In genomic region chr1:222465211-222466041, GRCh38 we compare ENCODE assay signal across 1 cellular context.
A peak's percentile ranks its signal among the peaks of the same experiment; 100 is the strongest.
TF ChIP-seq lines count a peak whose summit lies in the region.

No MANE protein-coding gene starts in this region.

TF ChIP-seq in HepG2, 621 proteins besides CTCF, POLR2A, EP300 and RAD21 (continued from another document and continues in another):
- TF ChIP-seq MIER3 (CRISPR knock-in tag; IDR thresholded peaks at IDR 0.05; ENCODE audit: borderline replicate concordance), result peak; percentile 75; the same call in 1 of the 2 replicates
- peak; percentile 86; the same call in 1 of the 2 replicates for TF ChIP-seq KLF9 (CRISPR knock-in tag; IDR thresholded peaks at IDR 0.05; ENCODE audit: low read depth)
- 0 out of 2 replicates have a peak, but pooled peaks have one; percentile 35 for TF ChIP-seq ZBTB7A (CRISPR knock-in tag; IDR thresholded peaks at IDR 0.05)
- TF ChIP-seq KIAA2018 (CRISPR knock-in tag; IDR thresholded peaks at IDR 0.05; ENCODE audit: borderline replicate concordance), result peak; percentile 93; the same call in 1 of the 2 replicates
- peak; percentile 89 for TF ChIP-seq HDAC1 (CRISPR knock-in tag; IDR thresholded peaks at IDR 0.05)
- no peak for TF ChIP-seq ZNF180 (CRISPR knock-in tag; IDR thresholded peaks at IDR 0.05; ENCODE audit: borderline replicate concordance, low read depth)
- TF ChIP-seq NFIB (CRISPR knock-in tag; IDR thresholded peaks at IDR 0.05; ENCODE audit: borderline replicate concordance), result no peak
- no peak; the same call in 1 of the 2 replicates for TF ChIP-seq ZNF780A (CRISPR knock-in tag; IDR thresholded peaks at IDR 0.05)
- TF ChIP-seq TERF1 (CRISPR knock-in tag; IDR thresholded peaks at IDR 0.05), result peak; percentile 87
- TF ChIP-seq KDM5A (IDR thresholded peaks at IDR 0.05; ENCODE audit: borderline replicate concordance, low read length), result peak; percentile 47; the same call in 1 of the 2 replicates
- no peak for TF ChIP-seq DZIP1 (CRISPR knock-in tag; IDR thresholded peaks at IDR 0.05)
- no peak for TF ChIP-seq RFXAP (CRISPR knock-in tag; IDR thresholded peaks at IDR 0.05; ENCODE audit: borderline replicate concordance)
- TF ChIP-seq NAIF1 (CRISPR knock-in tag; IDR thresholded peaks at IDR 0.05; ENCODE audit: borderline replicate concordance), result peak; percentile 72; the same call in 1 of the 2 replicates
- TF ChIP-seq YY1 (IDR thresholded peaks at IDR 0.05; ENCODE audit: insufficient read depth, insufficient replicate concordance, low read depth, low read length), result peak; percentile 85
- peak; percentile 66; the same call in 1 of the 2 replicates for TF ChIP-seq MTF2 (CRISPR knock-in tag; IDR thresholded peaks at IDR 0.05; ENCODE audit: borderline replicate concordance)
- TF ChIP-seq ZNF790 (CRISPR knock-in tag; IDR thresholded peaks at IDR 0.05; ENCODE audit: borderline replicate concordance), result no peak
- peak; percentile 95 for TF ChIP-seq ZFP91 (CRISPR knock-in tag; IDR thresholded peaks at IDR 0.05; ENCODE audit: borderline replicate concordance)
- peak; percentile 47 for TF ChIP-seq U2AF1 (optimal IDR thresholded peaks at IDR 0.05; ENCODE audit: low read depth, low read length)
- peak; percentile 67 for TF ChIP-seq TAF1 (CRISPR knock-in tag; IDR thresholded peaks at IDR 0.05)
- TF ChIP-seq PBX2 (CRISPR knock-in tag; IDR thresholded peaks at IDR 0.05), result no peak
- no peak for TF ChIP-seq NR2F6 (IDR thresholded peaks at IDR 0.05)
- peak; percentile 57; the same call in 1 of the 2 replicates for TF ChIP-seq NR2F6 (CRISPR knock-in tag; IDR thresholded peaks at IDR 0.05)
- TF ChIP-seq TBP (CRISPR knock-in tag; IDR thresholded peaks at IDR 0.05), result no peak
- TF ChIP-seq ELF4 (CRISPR knock-in tag; IDR thresholded peaks at IDR 0.05; ENCODE audit: borderline replicate concordance), result peak; percentile 62; the same call in 1 of the 2 replicates
- no peak for TF ChIP-seq ZNF484 (CRISPR knock-in tag; IDR thresholded peaks at IDR 0.05; ENCODE audit: borderline replicate concordance, low read depth)
- no peak for TF ChIP-seq SP1 (IDR thresholded peaks at IDR 0.05)
- TF ChIP-seq SP1 (CRISPR knock-in tag; IDR thresholded peaks at IDR 0.05), result peak; percentile 60
- peak; percentile 31; the same call in 1 of the 2 replicates for TF ChIP-seq MIER2 (CRISPR knock-in tag; IDR thresholded peaks at IDR 0.05)
- TF ChIP-seq CEBPB (IDR thresholded peaks at IDR 0.05; ENCODE audit: borderline replicate concordance, low read depth, low read length), result no peak
- TF ChIP-seq ZFP82 (CRISPR knock-in tag; IDR thresholded peaks at IDR 0.05; ENCODE audit: borderline replicate concordance), result 0 out of 2 replicates have a peak, but pooled peaks have one; percentile 19
- TF ChIP-seq TMF1 (CRISPR knock-in tag; IDR thresholded peaks at IDR 0.05; ENCODE audit: low read depth), result no peak
- no peak for TF ChIP-seq ZNF280B (CRISPR knock-in tag; IDR thresholded peaks at IDR 0.05; ENCODE audit: borderline replicate concordance)
- TF ChIP-seq ZFP1 (CRISPR knock-in tag; IDR thresholded peaks at IDR 0.05), result 0 out of 2 replicates have a peak, but pooled peaks have one; percentile 31
- TF ChIP-seq PLRG1 (conservative IDR thresholded peaks at IDR 0.05), result no peak
- TF ChIP-seq TIGD3 (CRISPR knock-in tag; IDR thresholded peaks at IDR 0.05; ENCODE audit: borderline replicate concordance), result no peak
- TF ChIP-seq ZSCAN12 (CRISPR knock-in tag; IDR thresholded peaks at IDR 0.05), result no peak; the same call in 1 of the 2 replicates
- TF ChIP-seq SETDB1 (CRISPR knock-in tag; IDR thresholded peaks at IDR 0.05; ENCODE audit: borderline replicate concordance), result no peak
- TF ChIP-seq FOXC1 (CRISPR knock-in tag; IDR thresholded peaks at IDR 0.05; ENCODE audit: borderline replicate concordance), result peak; percentile 96
- TF ChIP-seq HCFC1 (IDR thresholded peaks at IDR 0.05; ENCODE audit: low read depth, low read length), result no peak
- peak; percentile 85; the same call in 1 of the 2 replicates for TF ChIP-seq HOXA5 (CRISPR knock-in tag; IDR thresholded peaks at IDR 0.05)
- no peak for TF ChIP-seq GTF2F1 (IDR thresholded peaks at IDR 0.05; ENCODE audit: low read length)
- no peak for TF ChIP-seq FOXM1 (CRISPR knock-in tag; IDR thresholded peaks at IDR 0.05)
- TF ChIP-seq GRHL1 (CRISPR knock-in tag; conservative IDR thresholded peaks at IDR 0.05), result no peak
- TF ChIP-seq TBX2 (CRISPR knock-in tag; IDR thresholded peaks at IDR 0.05; ENCODE audit: borderline replicate concordance), result peak; percentile 92
